In genomic region chr4:75848891-75849290, GRCh38 we compare ENCODE assay signal across 14 cellular contexts. TPM values are rescaled to one million over a fixed set of nuclear protein-coding genes. Genes with fewer than 3 reads are reported as not detected.
A peak's percentile ranks its signal among the peaks of the same experiment; 100 is the strongest.
DNase-seq lines count a peak whose midpoint lies in the region; ATAC-seq and TF ChIP-seq lines count a peak whose summit lies in the region.
"Had no signal": no experiment of that assay in that cellular context is flagged by ENCODE, and none has a peak within 500 bp of the region (broad histone marks: within the 10 kb centered on the region; RNA-seq: fewer than 3 reads in every experiment).

No MANE protein-coding gene starts in this region.

- peak overlapping the region; percentile 45 for H3K27ac ChIP-seq in ACC112 (ENCODE audit: low read depth, low read length)
- no peak overlapping the region for H3K27ac ChIP-seq in OCI-LY3 (ENCODE audit: low read length)

- DNase-seq in GM10266 (ENCODE audit: extremely low spot score), result no peak
- DNase-seq in fibroblast of mammary gland (ENCODE audit: low read depth), result peak; percentile 69
- no peak for DNase-seq in G401 (ENCODE audit: low spot score)
- DNase-seq in Right ventricle myocardium superior, result no peak
- DNase-seq: occipital lobe had no signal

- H2AFZ ChIP-seq in ACC112 (ENCODE audit: low read length, unreplicated experiment) (peak overlapping the region; percentile 20), OCI-LY3 (ENCODE audit: low read depth, low read length) (peak overlapping the region; percentile 53)

- H3K9ac ChIP-seq in OCI-LY3 (ENCODE audit: low read length), result 0 out of 2 replicates have a peak overlapping the region, but pooled peaks have one; percentile 26
- H3K9ac ChIP-seq: SK-N-SH had no signal

- TF ChIP-seq CTCF in GM10266 (IDR thresholded peaks at IDR 0.05; ENCODE audit: control insufficient read depth, insufficient read depth, low read depth, missing control alignments) (peak; percentile 2), OCI-LY3 (IDR thresholded peaks at IDR 0.05; ENCODE audit: low read depth, low read length) (no peak), fibroblast of mammary gland (conservative IDR thresholded peaks at IDR 0.05; ENCODE audit: control insufficient read depth, insufficient read depth, low read depth, low read length) (no peak)

- in situ Hi-C loops in G401 (cut with HindIII; ENCODE audit: low sequenced_read_pairs), result no loop called here

- H4K20me1 ChIP-seq in OCI-LY3 (ENCODE audit: insufficient read depth, low read length), result no peaks in the 10 kb centered on the region
- H4K20me1 ChIP-seq: BLaER1 treated with 17β-estradiol and CSF1 and Interleukin-3, amounts not matched to agents 10 nM and 100 nM had no signal

- H3K4me1 ChIP-seq in ACC112 (ENCODE audit: control insufficient read depth, insufficient read depth, low read length, unreplicated experiment), result peaks cover 33% of the 10 kb centered on the region
- H3K4me1 ChIP-seq in OCI-LY3 (ENCODE audit: low read length), result peaks cover 15% of the 10 kb centered on the region

- no peaks in the 10 kb centered on the region for H3K79me2 ChIP-seq in ACC112 (ENCODE audit: control insufficient read depth, insufficient read depth, low read length, unreplicated experiment)
- no peaks in the 10 kb centered on the region for H3K79me2 ChIP-seq in OCI-LY3 (ENCODE audit: low read length)

- H3K36me3 ChIP-seq in ACC112 (ENCODE audit: insufficient read depth, low read length) (no peaks in the 10 kb centered on the region), OCI-LY3 (replicated peaks; ENCODE audit: low read depth, low read length) (no peaks in the 10 kb centered on the region)
- H3K36me3 ChIP-seq: BLaER1 treated with 17β-estradiol and CSF1 and Interleukin-3, amounts not matched to agents 10 nM and 100 nM had no signal

- H3K4me2 ChIP-seq in OCI-LY3 (ENCODE audit: low read length), result peak overlapping the region; percentile 63
- H3K4me2 ChIP-seq: SK-N-SH had no signal

- H3K9me3 ChIP-seq in OCI-LY3 (ENCODE audit: insufficient read depth, low read length), result no peaks in the 10 kb centered on the region
- H3K9me3 ChIP-seq: BLaER1 treated with 17β-estradiol and CSF1 and Interleukin-3, amounts not matched to agents 10 nM and 100 nM; SK-N-SH had no signal

- no peaks in the 10 kb centered on the region for H3K27me3 ChIP-seq in ACC112 (ENCODE audit: insufficient read depth, low read length)
- no peaks in the 10 kb centered on the region for H3K27me3 ChIP-seq in OCI-LY3 (ENCODE audit: low read depth, low read length)
- H3K27me3 ChIP-seq: BLaER1 treated with 17β-estradiol and CSF1 and Interleukin-3, amounts not matched to agents 10 nM and 100 nM had no signal

- H3K4me3 ChIP-seq in ACC112 (ENCODE audit: low read depth, low read length) (no peak overlapping the region), OCI-LY3 (ENCODE audit: low read length) (peak overlapping the region; percentile 68), fibroblast of mammary gland (ENCODE audit: control insufficient read depth, low read depth, low read length) (no peak overlapping the region)
- H3K4me3 ChIP-seq: BLaER1 treated with 17β-estradiol and CSF1 and Interleukin-3, amounts not matched to agents 10 nM and 100 nM had no signal

- intact Hi-C loops in Right ventricle myocardium superior (cut with DNase I), result no loop called here

- no peak for ATAC-seq in GM21737 (IDR thresholded peaks at IDR 0.05; ENCODE audit: unreplicated experiment)
- ATAC-seq in Right ventricle myocardium superior (ENCODE audit: poor library complexity), result no peak

RNA-seq across cellular contexts. Expression of gene PPEF2, which starts 53.4 kb away (rescaled TPM):
- total RNA-seq in G401 (2014; rRNA removed; shearing (Covaris generic)), result not detected in 2 replicates
- not detected for total RNA-seq in Right ventricle myocardium superior
- total RNA-seq: chondrocyte, epithelial cell of proximal tubule, NCI-H460, occipital lobe, ureter had no signal
